In the genomic region with DNA sequence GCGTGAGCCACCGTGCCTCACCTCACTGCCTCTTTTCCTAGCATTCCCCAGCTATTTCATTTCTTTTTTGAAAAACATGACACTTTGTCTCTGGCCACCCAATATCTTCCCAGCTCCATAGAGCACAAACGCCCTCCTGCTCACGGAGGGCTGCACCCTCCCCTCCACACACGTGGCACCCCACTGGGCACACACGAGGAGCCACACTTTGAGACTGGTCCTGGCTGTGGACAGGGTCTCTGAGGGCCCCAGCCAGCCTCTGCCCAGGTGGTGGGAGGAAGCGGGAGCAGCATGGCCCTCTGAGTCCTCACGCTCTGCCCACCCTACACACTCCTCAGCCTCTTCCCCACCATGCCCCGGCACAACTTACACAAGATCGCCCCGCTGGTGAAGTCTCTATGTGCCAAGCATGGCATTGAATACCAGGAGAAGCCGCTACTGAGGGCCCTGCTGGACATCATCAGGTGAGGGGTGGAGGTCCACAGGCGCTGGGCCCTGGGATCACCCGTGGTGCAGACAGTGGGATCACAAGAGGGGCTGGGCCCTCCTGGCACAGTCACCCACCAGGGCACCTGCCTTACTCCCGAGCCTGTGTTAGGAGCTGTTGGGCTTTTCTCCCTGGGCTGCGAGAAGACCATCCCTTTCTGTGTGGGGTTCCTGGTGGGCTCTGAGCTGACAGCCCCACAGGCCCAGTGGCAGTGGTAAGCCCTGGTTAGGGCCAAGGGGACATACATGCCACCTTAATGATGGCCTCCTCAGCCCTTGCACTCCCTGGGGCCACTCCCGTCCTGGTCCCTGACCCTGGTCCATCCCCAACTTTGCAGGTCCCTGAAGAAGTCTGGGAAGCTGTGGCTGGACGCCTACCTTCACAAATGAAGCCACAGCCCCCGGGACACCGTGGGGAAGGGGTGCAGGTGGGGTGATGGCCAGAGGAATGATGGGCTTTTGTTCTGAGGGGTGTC, we compare ENCODE assay signal across 19 cellular contexts. TPM values are rescaled to one million over a fixed set of nuclear protein-coding genes. Genes with fewer than 3 reads are reported as not detected.
DNase-seq lines count a peak whose midpoint lies in the region; ATAC-seq and TF ChIP-seq lines count a peak whose summit lies in the region.
"Had no signal": no experiment of that assay in that cellular context is flagged by ENCODE, and none has a peak within 500 bp of the region (broad histone marks: within the 10 kb centered on the region; RNA-seq: fewer than 3 reads in every experiment).

No MANE protein-coding gene starts in this region.

- H3K4me2 ChIP-seq in mesenchymal stem cell (ENCODE audit: low read length, poor library complexity, severe bottlenecking): no peak overlapping the region
- H3K4me2 ChIP-seq: BLaER1 treated with 17β-estradiol and CSF1 and Interleukin-3, amounts not matched to agents 10 nM and 100 nM had no signal

- H2AK5ac ChIP-seq in mesenchymal stem cell (ENCODE audit: low read length, severe bottlenecking): no peak overlapping the region

- no peaks in the 10 kb centered on the region for H3K27me3 ChIP-seq in right atrium auricular region
- H3K27me3 ChIP-seq in RWPE2 (ENCODE audit: insufficient read depth, poor library complexity, severe bottlenecking): no peaks in the 10 kb centered on the region
- H3K27me3 ChIP-seq in mesenchymal stem cell (ENCODE audit: control insufficient read depth in 1 of 2, insufficient read depth in 1 of 2, low read length in 2 of 2): no peaks in the 10 kb centered on the region
- peaks cover 2% of the 10 kb centered on the region for H3K27me3 ChIP-seq in transverse colon
- no peaks in the 10 kb centered on the region for H3K27me3 ChIP-seq in BE2C
- H3K27me3 ChIP-seq: BLaER1 treated with 17β-estradiol and CSF1 and Interleukin-3, amounts not matched to agents 10 nM and 100 nM had no signal

- no peak overlapping the region for H3K9ac ChIP-seq in mesenchymal stem cell (ENCODE audit: low read length)
- H3K9ac ChIP-seq: BLaER1 treated with 17β-estradiol and CSF1 and Interleukin-3, amounts not matched to agents 10 nM and 100 nM had no signal

- no peak overlapping the region for H2BK12ac ChIP-seq in mesenchymal stem cell (ENCODE audit: low read length in 2 of 2)

- no peak overlapping the region for H3K18ac ChIP-seq in mesenchymal stem cell (ENCODE audit: low read depth in 1 of 2, low read length in 2 of 2)

- ATAC-seq in Right ventricle myocardium inferior (no peak), RWPE2 (ENCODE audit: low read depth) (no peak), HG03469 (IDR thresholded peaks at IDR 0.05; ENCODE audit: unreplicated experiment) (no peak)
- ATAC-seq: SK-N-SH treated with all-trans-retinoic acid at 6 μM for 48 hours had no signal

- in situ Hi-C loops in transverse colon (cut with MboI; ENCODE audit: low pct_ligation_motif_present in 1 of 4, low pct_unique_long_range_greater_than_20kb in 1 of 4, low sequenced_read_pairs in 3 of 4): loop anchor here in 2 of 4 donors (25.0 kb wide), 1 partner anchor 447 kb away; no protein-coding TSS in a partner anchor

- intact Hi-C loops in Right ventricle myocardium inferior (cut with DNase I) (loop anchor here (5.0 kb wide), 1 partner anchor 38 kb away; the partner anchor contains the start of gene FADS2), transverse colon (cut with DNase I; ENCODE audit: low total_unique reads) (no loop called here)

- no peak overlapping the region for H2AFZ ChIP-seq in mesenchymal stem cell (ENCODE audit: low read depth, low read length)

- H3K27ac ChIP-seq in right atrium auricular region: no peak overlapping the region
- H3K27ac ChIP-seq in RWPE2 (ENCODE audit: poor library complexity, severe bottlenecking): no peak overlapping the region
- no peak overlapping the region for H3K27ac ChIP-seq in mesenchymal stem cell (ENCODE audit: low read length, poor library complexity, severe bottlenecking)
- no peak overlapping the region for H3K27ac ChIP-seq in transverse colon
- H3K27ac ChIP-seq: BLaER1 treated with 17β-estradiol and CSF1 and Interleukin-3, amounts not matched to agents 10 nM and 100 nM had no signal

- H4K91ac ChIP-seq in mesenchymal stem cell (ENCODE audit: low read length): no peak overlapping the region

- TF ChIP-seq POLR2A in transverse colon (IDR thresholded peaks at IDR 0.05): no peak

- H3K36me3 ChIP-seq in right atrium auricular region: no peaks in the 10 kb centered on the region
- peaks cover 63% of the 10 kb centered on the region for H3K36me3 ChIP-seq in RWPE2 (ENCODE audit: low read depth)
- peaks cover 44 to 64% of the 10 kb centered on the region in 2 experiments for H3K36me3 ChIP-seq in mesenchymal stem cell (ENCODE audit: control insufficient read depth in 1 of 2, insufficient read depth in 2 of 2, low read depth in 1 of 2, low read length in 2 of 2)
- no peaks in the 10 kb centered on the region for H3K36me3 ChIP-seq in transverse colon
- no peaks in the 10 kb centered on the region; the same call in 1 of the 2 replicates for H3K36me3 ChIP-seq in BE2C

- TF ChIP-seq EP300 in transverse colon (IDR thresholded peaks at IDR 0.05; ENCODE audit: low read depth): no peak

- H4K8ac ChIP-seq in mesenchymal stem cell (ENCODE audit: low read length): peak overlapping the region; percentile 29

- DNase-seq in Right ventricle myocardium inferior (ENCODE audit: missing footprints) (peak; percentile 62), right atrium auricular region (ENCODE audit: low spot score) (no peak), RWPE2 (ENCODE audit: low spot score) (peak; percentile 61), mesenchymal stem cell (no peak), NCI-H446 (lab: John Stamatoyannopoulos, UW) (no peak), transverse colon (no peak), BE2C (no peak)
- DNase-seq: CD8-positive, alpha-beta memory T cell; DMS53; H7; KBM-7; NCI-H1694 treated with DMSO at 0.1 percent for 48 hours; NCI-H524; NCI-H82; OCI-M1; SIG-M5 had no signal

- H2BK15ac ChIP-seq in mesenchymal stem cell (ENCODE audit: low read depth, poor library complexity, severe bottlenecking): no peak overlapping the region

- H3K23ac ChIP-seq in mesenchymal stem cell (ENCODE audit: low read length in 2 of 2): no peak overlapping the region

- peaks cover 0 to 26% of the 10 kb centered on the region in 2 donors for H3K4me1 ChIP-seq in right atrium auricular region
- H3K4me1 ChIP-seq in RWPE2 (ENCODE audit: insufficient read depth, poor library complexity, severe bottlenecking): no peaks in the 10 kb centered on the region
- peaks cover 5% of the 10 kb centered on the region for H3K4me1 ChIP-seq in mesenchymal stem cell (ENCODE audit: control insufficient read depth, insufficient read depth, low read depth, low read length)
- no peaks in the 10 kb centered on the region for H3K4me1 ChIP-seq in transverse colon
- H3K4me1 ChIP-seq in BE2C: no peaks in the 10 kb centered on the region; the same call in 1 of the 2 replicates

- H3K14ac ChIP-seq in mesenchymal stem cell (ENCODE audit: low read length in 2 of 2): no peak overlapping the region

- H3K4ac ChIP-seq in mesenchymal stem cell (ENCODE audit: low read depth in 1 of 2, low read length in 2 of 2): no peak overlapping the region

- no peak overlapping the region for H2BK5ac ChIP-seq in mesenchymal stem cell (ENCODE audit: low read depth, low read length, poor library complexity, severe bottlenecking)

- peaks cover 5% of the 10 kb centered on the region for H3K79me1 ChIP-seq in mesenchymal stem cell (replicated peaks; ENCODE audit: low read length, poor library complexity, severe bottlenecking)

- H3K9me3 ChIP-seq in right atrium auricular region: no peaks in the 10 kb centered on the region
- H3K9me3 ChIP-seq in RWPE2 (ENCODE audit: severe bottlenecking): no peaks in the 10 kb centered on the region
- no peaks in the 10 kb centered on the region for H3K9me3 ChIP-seq in mesenchymal stem cell (ENCODE audit: control insufficient read depth, low read length)
- H3K9me3 ChIP-seq in transverse colon: no peaks in the 10 kb centered on the region
- no peaks in the 10 kb centered on the region for H3K9me3 ChIP-seq in BE2C
- H3K9me3 ChIP-seq: BLaER1 treated with 17β-estradiol and CSF1 and Interleukin-3, amounts not matched to agents 10 nM and 100 nM had no signal

- H3K4me3 ChIP-seq in right atrium auricular region (no peak overlapping the region), RWPE2 (ENCODE audit: severe bottlenecking) (no peak overlapping the region), mesenchymal stem cell (ENCODE audit: insufficient read depth in 1 of 2, low read depth in 1 of 2, low read length in 2 of 2) (no peak overlapping the region), transverse colon (no peak overlapping the region), BE2C (ENCODE audit: low read depth, low read length) (no peak overlapping the region)
- H3K4me3 ChIP-seq: BLaER1 treated with 17β-estradiol and CSF1 and Interleukin-3, amounts not matched to agents 10 nM and 100 nM had no signal

- 98% methylated on average over 20 of the region's 20 CpGs for WGBS in mesenchymal stem cell
- 87 to 100% methylated on average over 1 to 20 of the region's 20 CpGs for WGBS in transverse colon (ENCODE audit: low coverage in 1 of 2), 2 donors

- TF ChIP-seq CTCF in right atrium auricular region (IDR thresholded peaks at IDR 0.05) (no peak), RWPE2 (IDR thresholded peaks at IDR 0.05; ENCODE audit: poor library complexity, severe bottlenecking) (no peak), transverse colon (IDR thresholded peaks at IDR 0.05) (no peak), BE2C (IDR thresholded peaks at IDR 0.05; ENCODE audit: low read depth, low read length) (no peak)

- no peak overlapping the region for H2BK120ac ChIP-seq in mesenchymal stem cell (ENCODE audit: low read depth, low read length)

RNA-seq across cellular contexts. Expression of gene FADS3, which starts 26.2 kb away (rescaled TPM):
- total RNA-seq in Right ventricle myocardium inferior (113 TPM), right atrium auricular region (10 to 100 TPM; 48.7 to 93.0 TPM), transverse colon (10 to 100 TPM; 19.5 to 96.9 (median 31.6) TPM)
- polyA plus RNA-seq in mesenchymal stem cell (2013, experiment 1 of 2): 65.4 TPM
- polyA plus RNA-seq in mesenchymal stem cell (2013, experiment 2 of 2): 66.5 TPM
- polyA plus RNA-seq in BE2C (2012; ENCODE audit: insufficient read depth, insufficient read length, low read depth): 21.4 TPM

RNA-seq across cellular contexts. Expression of gene FADS2, which starts 37.0 kb away (rescaled TPM):
- total RNA-seq in Right ventricle myocardium inferior: 35.7 TPM
- 10 to 100 TPM in 1 of 2 donors, 1 to 10 TPM in 1; 5.1 to 10.2 TPM for total RNA-seq in right atrium auricular region
- 1,185 TPM for polyA plus RNA-seq in mesenchymal stem cell (2013, experiment 1 of 2)
- 1,187 TPM for polyA plus RNA-seq in mesenchymal stem cell (2013, experiment 2 of 2)
- 10 to 100 TPM in 1 of 4 donors, 1 to 10 TPM in 3; 2.7 to 28.8 (median 3.9) TPM for total RNA-seq in transverse colon
- polyA plus RNA-seq in BE2C (2012; ENCODE audit: insufficient read depth, insufficient read length, low read depth): 54.5 TPM

RNA-seq across cellular contexts. Expression of gene FADS1, which starts 48.3 kb away (rescaled TPM):
- total RNA-seq in Right ventricle myocardium inferior (25.7 TPM), right atrium auricular region (10 to 100 TPM; 21.8 to 28.4 TPM), transverse colon (10 to 100 TPM in 1 of 4 donors, 1 to 10 TPM in 3; 2.2 to 13.8 (median 3.7) TPM)
- 262 TPM for polyA plus RNA-seq in mesenchymal stem cell (2013, experiment 1 of 2)
- polyA plus RNA-seq in mesenchymal stem cell (2013, experiment 2 of 2): 260 TPM
- 29.5 TPM for polyA plus RNA-seq in BE2C (2012; ENCODE audit: insufficient read depth, insufficient read length, low read depth)

RNA-seq across cellular contexts. Expression of gene RAB3IL1, which starts 52.3 kb away (rescaled TPM):
- 14.0 TPM for total RNA-seq in Right ventricle myocardium inferior
- 10 to 100 TPM in 1 of 2 donors, 1 to 10 TPM in 1; 4.3 to 16.8 TPM for total RNA-seq in right atrium auricular region
- polyA plus RNA-seq in mesenchymal stem cell (2013, experiment 1 of 2): 10.9 TPM
- 10.4 TPM for polyA plus RNA-seq in mesenchymal stem cell (2013, experiment 2 of 2)
- 1 to 10 TPM; 1.2 to 7.6 (median 5.9) TPM for total RNA-seq in transverse colon
- polyA plus RNA-seq in BE2C (2012; ENCODE audit: insufficient read depth, insufficient read length, low read depth): 42.9 TPM
- polyA plus RNA-seq: CD8-positive, alpha-beta memory T cell had no signal

Comparison
In these comparisons a context has a peak if more than half of its experiments do, and no peak if none do; other contexts are left out.
1. DNase-seq: peak in Right ventricle myocardium inferior (single experiment) and RWPE2 (single experiment); none in right atrium auricular region (single experiment), mesenchymal stem cell (single experiment), NCI-H446 (0 of 2), transverse colon (single experiment) and BE2C (single experiment).